ENCODE assay signal across 12 cellular contexts in the genomic region with DNA sequence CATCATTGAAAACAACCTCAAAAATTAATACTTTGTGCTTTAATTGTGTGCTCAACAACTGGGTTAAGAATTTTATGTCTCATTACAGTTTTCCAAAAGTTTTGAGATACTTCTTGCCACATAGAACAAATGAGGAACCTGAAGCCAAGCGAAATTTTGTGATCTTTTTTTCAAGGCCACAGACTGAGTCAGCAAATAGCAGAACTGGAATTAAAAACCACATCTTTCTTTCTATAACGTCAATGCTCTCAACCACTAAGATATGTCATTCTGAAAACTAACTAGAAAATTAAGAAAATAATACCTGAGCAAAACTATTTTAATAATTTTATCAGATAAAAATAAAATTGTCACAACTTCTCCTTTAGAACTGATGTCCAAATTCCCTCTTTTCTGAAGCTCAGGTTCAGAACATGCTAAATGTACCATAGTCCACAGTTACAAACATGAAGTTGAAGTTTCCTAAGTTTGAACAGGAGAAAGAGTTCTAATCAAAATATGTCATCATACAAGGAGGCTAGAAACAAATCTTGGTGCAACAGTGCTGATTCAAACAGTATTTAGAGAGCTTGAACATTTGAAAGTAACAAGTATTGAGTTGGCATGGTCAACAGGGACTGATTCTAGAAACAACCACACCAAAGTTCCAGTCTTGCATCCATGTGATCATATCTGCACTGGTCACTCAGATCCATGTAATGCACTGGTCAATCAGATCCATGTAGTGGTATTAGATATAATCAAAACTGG. TPM values are rescaled to one million over a fixed set of nuclear protein-coding genes. Genes with fewer than 3 reads are reported as not detected.
A peak's percentile ranks its signal among the peaks of the same experiment; 100 is the strongest.
DNase-seq lines count a peak whose midpoint lies in the region; ATAC-seq and TF ChIP-seq lines count a peak whose summit lies in the region.
"Had no signal": no experiment of that assay in that cellular context is flagged by ENCODE, and none has a peak within 500 bp of the region (broad histone marks: within the 10 kb centered on the region; RNA-seq: fewer than 3 reads in every experiment).

No MANE protein-coding gene starts in this region.

- no peak for TF ChIP-seq CTCF in GM10266 (IDR thresholded peaks at IDR 0.05; ENCODE audit: control insufficient read depth, insufficient read depth, low read depth, missing control alignments)

- DNase-seq in GDM1 (lab: John Stamatoyannopoulos, UW) (peak; percentile 50), UCSD-AML1 (lab: John Stamatoyannopoulos, UW; ENCODE audit: unreplicated experiment) (peak; percentile 6), NCI-H1436 treated with DMSO at 0.1 percent for 48 hours (lab: John Stamatoyannopoulos, UW) (no peak), GM10266 (ENCODE audit: extremely low spot score) (no peak), ureter (ENCODE audit: low spot score) (no peak), RKO (ENCODE audit: low spot score) (no peak)
- DNase-seq: activated CD4-positive, alpha-beta T cell treated with anti-CD3 and anti-CD28 coated beads, Interleukin-2, amount 50 U/mL, for 48 hours; mesenchymal stem cell; NCI-H1092 treated with DMSO at 0.1 percent for 48 hours had no signal

- peak; percentile 86 for ATAC-seq in GM21360 (IDR thresholded peaks at IDR 0.05; ENCODE audit: unreplicated experiment)
- peak; percentile 64 for ATAC-seq in HG03342 (IDR thresholded peaks at IDR 0.05; ENCODE audit: unreplicated experiment)
- ATAC-seq: Right ventricle myocardium inferior had no signal

RNA-seq across cellular contexts. Expression of a gene that starts 27.6 kb away (rescaled TPM):
- total RNA-seq in ureter = 58.7 TPM

Comparison
In these comparisons a context has a peak if more than half of its experiments do, and no peak if none do; other contexts are left out.
1. DNase-seq: peak in GDM1 (single experiment) and UCSD-AML1 (single experiment); none in NCI-H1436 treated with DMSO at 0.1 percent for 48 hours (single experiment), GM10266 (single experiment), ureter (single experiment) and RKO (single experiment).